Comparison of ENCODE assay signal across 1 cellular context in genomic region chr9:31390352-31391025, GRCh38.
TF ChIP-seq lines count a peak whose summit lies in the region.

No MANE protein-coding gene starts in this region.

TF ChIP-seq in HEK293T, 16 proteins besides CTCF, POLR2A, EP300 and RAD21 (continued from another document):
- no peak for TF ChIP-seq HDGF (IDR thresholded peaks at IDR 0.05; ENCODE audit: borderline replicate concordance)
- no peak for TF ChIP-seq PKNOX1 (IDR thresholded peaks at IDR 0.05)
- no peak for TF ChIP-seq TARDBP (IDR thresholded peaks at IDR 0.05)
- no peak for TF ChIP-seq L3MBTL2 (conservative IDR thresholded peaks at IDR 0.05)
